Comparison of ENCODE assay signal across 3 cellular contexts in genomic region chr16:29692606-29693005, GRCh38. TPM values are rescaled to one million over a fixed set of nuclear protein-coding genes. Genes with fewer than 3 reads are reported as not detected.
"Had no signal": no experiment of that assay in that cellular context is flagged by ENCODE, and none has a peak within 500 bp of the region (broad histone marks: within the 10 kb centered on the region; RNA-seq: fewer than 3 reads in every experiment).

No MANE protein-coding gene starts in this region.

RNA-seq across cellular contexts. Expression of gene SPN, which starts 29.6 kb away (rescaled TPM):
- total RNA-seq: PC-3, SJSA1 had no signal

RNA-seq across cellular contexts. Expression of gene C16orf54, which starts 53.2 kb away (rescaled TPM):
- total RNA-seq: PC-3, SJSA1 had no signal
- polyA plus RNA-seq: SK-N-SH had no signal
